ENCODE assay signal across 8 cellular contexts in the genomic region with DNA sequence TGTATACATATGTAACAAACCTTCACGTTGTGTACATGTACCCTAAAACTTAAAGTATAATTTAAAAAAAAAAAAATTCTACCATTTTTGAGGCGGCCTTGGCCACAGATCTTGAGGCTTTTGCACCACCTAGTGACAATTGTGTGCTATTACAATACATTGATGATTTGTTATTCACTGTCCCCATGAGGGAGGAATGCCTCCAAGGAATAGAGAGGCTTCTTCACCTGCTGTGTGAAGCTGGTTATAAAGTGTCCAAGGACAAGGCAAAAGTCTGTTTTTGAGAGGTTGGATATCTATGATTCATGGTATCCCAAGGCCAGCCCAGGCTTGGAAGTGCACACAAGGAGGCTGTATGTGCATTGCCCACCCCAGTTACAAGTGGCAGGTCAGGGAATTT. TPM values are rescaled to one million over a fixed set of nuclear protein-coding genes. Genes with fewer than 3 reads are reported as not detected.
DNase-seq lines count a peak whose midpoint lies in the region; ATAC-seq, FAIRE-seq and TF ChIP-seq lines count a peak whose summit lies in the region.

No MANE protein-coding gene starts in this region.

- peaks cover 9% of the 10 kb centered on the region for H3K36me3 Mint-ChIP-seq in WTC11
- no peaks in the 10 kb centered on the region for H3K36me3 Mint-ChIP-seq in activated T-helper 2 cell treated with anti-CD3 and anti-CD28 coated beads, Interferon-gamma antibody, Interleukin-2, Interleukin-4, amounts not matched to agents 10 μg/mL and 5 μg/mL and 100 μg/mL, durations not matched to agents 14 hours and 24 hours and 36 hours (ENCODE audit: low read depth)

- intact Hi-C loops in kidney (cut with DNase I), result no loop called here
- intact Hi-C loops in activated T-helper 2 cell treated with anti-CD3 and anti-CD28 coated beads, Interferon-gamma antibody, Interleukin-2, Interleukin-4, amounts not matched to agents 10 μg/mL and 5 μg/mL and 100 μg/mL, durations not matched to agents 14 hours and 24 hours and 36 hours (cut with micrococcal nuclease), result loop anchor here (1.0 to 10.0 kb wide), 2 partner anchors 177 to 308 kb away; no protein-coding TSS in a partner anchor

- ATAC-seq in WTC11, result no peak
- ATAC-seq in GM19463 (IDR thresholded peaks at IDR 0.05; ENCODE audit: unreplicated experiment), result no peak
- ATAC-seq in GM19397 (IDR thresholded peaks at IDR 0.05; ENCODE audit: unreplicated experiment), result no peak

- no peak overlapping the region for H3K4me3 Mint-ChIP-seq in WTC11
- no peak overlapping the region for H3K4me3 Mint-ChIP-seq in activated T-helper 2 cell treated with anti-CD3 and anti-CD28 coated beads, Interferon-gamma antibody, Interleukin-2, Interleukin-4, amounts not matched to agents 10 μg/mL and 5 μg/mL and 100 μg/mL, durations not matched to agents 14 hours and 24 hours and 36 hours (ENCODE audit: low read depth)

- peaks cover 27% of the 10 kb centered on the region for H3K9me3 Mint-ChIP-seq in WTC11
- no peaks in the 10 kb centered on the region for H3K9me3 Mint-ChIP-seq in activated T-helper 2 cell treated with anti-CD3 and anti-CD28 coated beads, Interferon-gamma antibody, Interleukin-2, Interleukin-4, amounts not matched to agents 10 μg/mL and 5 μg/mL and 100 μg/mL, durations not matched to agents 14 hours and 24 hours and 36 hours

- no peaks in the 10 kb centered on the region; the same call in 1 of the 2 replicates for H3K4me1 Mint-ChIP-seq in WTC11
- H3K4me1 Mint-ChIP-seq in activated T-helper 2 cell treated with anti-CD3 and anti-CD28 coated beads, Interferon-gamma antibody, Interleukin-2, Interleukin-4, amounts not matched to agents 10 μg/mL and 5 μg/mL and 100 μg/mL, durations not matched to agents 14 hours and 24 hours and 36 hours (ENCODE audit: low read depth), result no peaks in the 10 kb centered on the region

- TF ChIP-seq CTCF in D721Med (IDR thresholded peaks at IDR 0.05; ENCODE audit: insufficient read depth, missing control alignments) (peak; percentile 48), WTC11 (IDR thresholded peaks at IDR 0.05) (peak; percentile 28; the same call in 1 of the 2 replicates), kidney (IDR thresholded peaks at IDR 0.05; ENCODE audit: borderline replicate concordance, extremely low read depth, insufficient read depth) (peak; percentile 52)

- no peak for DNase-seq in D721Med (ENCODE audit: insufficient read length, low spot score)
- peak; percentile 1 for DNase-seq in HCEC 1CT
- DNase-seq in WTC11 (ENCODE audit: low spot score), result no peak
- no peak for DNase-seq in kidney
- DNase-seq in GF-D8 (lab: John Stamatoyannopoulos, UW), result no peak
- no peak for DNase-seq in activated T-helper 2 cell treated with anti-CD3 and anti-CD28 coated beads, Interferon-gamma antibody, Interleukin-2, Interleukin-4, amounts not matched to agents 10 μg/mL and 5 μg/mL and 100 μg/mL, durations not matched to agents 14 hours and 24 hours and 36 hours (ENCODE audit: low spot score)

- H3K9ac ChIP-seq in kidney (ENCODE audit: low read length in 2 of 2), result no peak overlapping the region

- no peaks in the 10 kb centered on the region for H3K9me3 ChIP-seq in kidney (ENCODE audit: control insufficient read depth in 1 of 2, low read length in 2 of 2)

- CTCF ChIA-PET in WTC11 (lab: Charles Lee), result interaction anchor here (0.6 to 1.7 kb wide), 11 partner anchors 9 to 410 kb away, joined by 3 to 11 read pairs (median 4); no protein-coding TSS in a partner anchor

- H3K27ac Mint-ChIP-seq in WTC11, result no peak overlapping the region
- H3K27ac Mint-ChIP-seq in activated T-helper 2 cell treated with anti-CD3 and anti-CD28 coated beads, Interferon-gamma antibody, Interleukin-2, Interleukin-4, amounts not matched to agents 10 μg/mL and 5 μg/mL and 100 μg/mL, durations not matched to agents 14 hours and 24 hours and 36 hours, result no peak overlapping the region

- H3K4me1 ChIP-seq in kidney (ENCODE audit: control insufficient read depth in 1 of 2, insufficient read depth in 1 of 2, low read depth in 1 of 2, low read length in 2 of 2), result no peaks in the 10 kb centered on the region

- no peak for FAIRE-seq in D721Med (lab: Jason Lieb, UNC)
- FAIRE-seq in kidney (lab: Jason Lieb, UNC), result peak; percentile 27

- peaks cover 12% of the 10 kb centered on the region for H3K27me3 Mint-ChIP-seq in WTC11 (ENCODE audit: low read depth)
- no peaks in the 10 kb centered on the region for H3K27me3 Mint-ChIP-seq in activated T-helper 2 cell treated with anti-CD3 and anti-CD28 coated beads, Interferon-gamma antibody, Interleukin-2, Interleukin-4, amounts not matched to agents 10 μg/mL and 5 μg/mL and 100 μg/mL, durations not matched to agents 14 hours and 24 hours and 36 hours (ENCODE audit: low read depth)

- POLR2A ChIA-PET in WTC11 (lab: Charles Lee), result no interaction called here

- no peaks in the 10 kb centered on the region for H3K36me3 ChIP-seq in kidney (ENCODE audit: control insufficient read depth in 1 of 2, insufficient read depth in 2 of 2, low read length in 2 of 2)

- no peak overlapping the region for H3K27ac ChIP-seq in kidney (ENCODE audit: low read depth in 2 of 2, low read length in 2 of 2)

- H3K4me3 ChIP-seq in kidney (ENCODE audit: low read length in 2 of 2), result no peak overlapping the region

TF ChIP-seq in WTC11, 78 proteins besides CTCF, POLR2A, EP300 and RAD21 (continues in another document):
- TF ChIP-seq PRRX2 (CRISPR knock-in tag; IDR thresholded peaks at IDR 0.05), result no peak
- no peak for TF ChIP-seq FOXK1 (CRISPR knock-in tag; IDR thresholded peaks at IDR 0.05)
- TF ChIP-seq, protein P1, sequence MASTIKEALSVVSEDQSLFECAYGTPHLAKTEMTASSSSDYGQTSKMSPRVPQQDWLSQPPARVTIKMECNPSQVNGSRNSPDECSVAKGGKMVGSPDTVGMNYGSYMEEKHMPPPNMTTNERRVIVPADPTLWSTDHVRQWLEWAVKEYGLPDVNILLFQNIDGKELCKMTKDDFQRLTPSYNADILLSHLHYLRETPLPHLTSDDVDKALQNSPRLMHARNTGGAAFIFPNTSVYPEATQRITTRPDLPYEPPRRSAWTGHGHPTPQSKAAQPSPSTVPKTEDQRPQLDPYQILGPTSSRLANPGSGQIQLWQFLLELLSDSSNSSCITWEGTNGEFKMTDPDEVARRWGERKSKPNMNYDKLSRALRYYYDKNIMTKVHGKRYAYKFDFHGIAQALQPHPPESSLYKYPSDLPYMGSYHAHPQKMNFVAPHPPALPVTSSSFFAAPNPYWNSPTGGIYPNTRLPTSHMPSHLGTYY (CRISPR knock-in tag; IDR thresholded peaks at IDR 0.05), result no peak
- TF ChIP-seq, protein P2, sequence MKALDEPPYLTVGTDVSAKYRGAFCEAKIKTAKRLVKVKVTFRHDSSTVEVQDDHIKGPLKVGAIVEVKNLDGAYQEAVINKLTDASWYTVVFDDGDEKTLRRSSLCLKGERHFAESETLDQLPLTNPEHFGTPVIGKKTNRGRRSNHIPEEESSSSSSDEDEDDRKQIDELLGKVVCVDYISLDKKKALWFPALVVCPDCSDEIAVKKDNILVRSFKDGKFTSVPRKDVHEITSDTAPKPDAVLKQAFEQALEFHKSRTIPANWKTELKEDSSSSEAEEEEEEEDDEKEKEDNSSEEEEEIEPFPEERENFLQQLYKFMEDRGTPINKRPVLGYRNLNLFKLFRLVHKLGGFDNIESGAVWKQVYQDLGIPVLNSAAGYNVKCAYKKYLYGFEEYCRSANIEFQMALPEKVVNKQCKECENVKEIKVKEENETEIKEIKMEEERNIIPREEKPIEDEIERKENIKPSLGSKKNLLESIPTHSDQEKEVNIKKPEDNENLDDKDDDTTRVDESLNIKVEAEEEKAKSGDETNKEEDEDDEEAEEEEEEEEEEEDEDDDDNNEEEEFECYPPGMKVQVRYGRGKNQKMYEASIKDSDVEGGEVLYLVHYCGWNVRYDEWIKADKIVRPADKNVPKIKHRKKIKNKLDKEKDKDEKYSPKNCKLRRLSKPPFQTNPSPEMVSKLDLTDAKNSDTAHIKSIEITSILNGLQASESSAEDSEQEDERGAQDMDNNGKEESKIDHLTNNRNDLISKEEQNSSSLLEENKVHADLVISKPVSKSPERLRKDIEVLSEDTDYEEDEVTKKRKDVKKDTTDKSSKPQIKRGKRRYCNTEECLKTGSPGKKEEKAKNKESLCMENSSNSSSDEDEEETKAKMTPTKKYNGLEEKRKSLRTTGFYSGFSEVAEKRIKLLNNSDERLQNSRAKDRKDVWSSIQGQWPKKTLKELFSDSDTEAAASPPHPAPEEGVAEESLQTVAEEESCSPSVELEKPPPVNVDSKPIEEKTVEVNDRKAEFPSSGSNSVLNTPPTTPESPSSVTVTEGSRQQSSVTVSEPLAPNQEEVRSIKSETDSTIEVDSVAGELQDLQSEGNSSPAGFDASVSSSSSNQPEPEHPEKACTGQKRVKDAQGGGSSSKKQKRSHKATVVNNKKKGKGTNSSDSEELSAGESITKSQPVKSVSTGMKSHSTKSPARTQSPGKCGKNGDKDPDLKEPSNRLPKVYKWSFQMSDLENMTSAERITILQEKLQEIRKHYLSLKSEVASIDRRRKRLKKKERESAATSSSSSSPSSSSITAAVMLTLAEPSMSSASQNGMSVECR (CRISPR knock-in tag; IDR thresholded peaks at IDR 0.05; ENCODE audit: borderline replicate concordance), result no peak
- no peak for TF ChIP-seq RORB (CRISPR knock-in tag; IDR thresholded peaks at IDR 0.05)
- TF ChIP-seq SMAD4 (CRISPR knock-in tag; IDR thresholded peaks at IDR 0.05), result no peak
- no peak for TF ChIP-seq GABPB1 (CRISPR knock-in tag; IDR thresholded peaks at IDR 0.05)
- TF ChIP-seq, protein P3, sequence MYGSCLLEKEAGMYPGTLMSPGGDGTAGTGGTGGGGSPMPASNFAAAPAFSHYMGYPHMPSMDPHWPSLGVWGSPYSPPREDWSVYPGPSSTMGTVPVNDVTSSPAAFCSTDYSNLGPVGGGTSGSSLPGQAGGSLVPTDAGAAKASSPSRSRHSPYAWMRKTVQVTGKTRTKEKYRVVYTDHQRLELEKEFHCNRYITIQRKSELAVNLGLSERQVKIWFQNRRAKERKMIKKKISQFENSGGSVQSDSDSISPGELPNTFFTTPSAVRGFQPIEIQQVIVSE (CRISPR knock-in tag; IDR thresholded peaks at IDR 0.05; ENCODE audit: borderline replicate concordance), result no peak
- TF ChIP-seq JUN (CRISPR knock-in tag; IDR thresholded peaks at IDR 0.05), result no peak
- no peak for TF ChIP-seq TEAD4 (CRISPR knock-in tag; IDR thresholded peaks at IDR 0.05)

RNA-seq across cellular contexts. Expression of a gene that starts 30.7 kb away (rescaled TPM):
- total RNA-seq in WTC11 (2021) (not detected in 3 replicates), kidney (not detected)
- not detected for polyA plus RNA-seq in kidney (ENCODE audit: insufficient read depth, low read depth, low replicate concordance)
- not detected in 2 replicates for total RNA-seq in activated T-helper 2 cell treated with anti-CD3 and anti-CD28 coated beads, Interferon-gamma antibody, Interleukin-2, Interleukin-4, amounts not matched to agents 10 μg/mL and 5 μg/mL and 100 μg/mL, durations not matched to agents 14 hours and 24 hours and 36 hours
